Comparison of ENCODE assay signal across 9 cellular contexts in the genomic region with DNA sequence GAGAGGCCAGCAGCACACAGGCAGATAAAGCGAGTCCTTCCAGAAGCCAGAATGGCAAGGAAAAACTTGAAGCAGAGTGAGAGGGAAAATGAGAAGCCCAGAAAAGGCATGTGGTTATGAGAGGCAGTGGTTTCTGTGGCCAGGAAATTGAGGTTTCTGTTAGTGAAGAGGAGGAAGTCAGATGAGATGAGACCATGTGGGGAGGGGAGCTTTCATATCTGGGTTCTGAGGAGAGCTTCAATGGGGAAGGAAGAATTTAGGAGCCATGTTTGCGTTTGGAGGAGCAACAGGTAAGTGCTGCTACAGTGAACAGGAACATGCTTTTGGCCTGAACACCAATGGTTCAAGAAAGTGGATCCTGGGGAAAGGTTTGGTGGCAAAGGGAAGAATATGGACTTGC. TPM values are rescaled to one million over a fixed set of nuclear protein-coding genes. Genes with fewer than 3 reads are reported as not detected.
A peak's percentile ranks its signal among the peaks of the same experiment; 100 is the strongest.
DNase-seq lines count a peak whose midpoint lies in the region; ATAC-seq and TF ChIP-seq lines count a peak whose summit lies in the region.
"Had no signal": no experiment of that assay in that cellular context is flagged by ENCODE, and none has a peak within 500 bp of the region (broad histone marks: within the 10 kb centered on the region; RNA-seq: fewer than 3 reads in every experiment).

No MANE protein-coding gene starts in this region.

- H3K9me3 ChIP-seq in psoas muscle, result no peaks in the 10 kb centered on the region

- peaks cover 0 to 4% (median 3%) of the 10 kb centered on the region in 3 donors for H3K27me3 ChIP-seq in psoas muscle (ENCODE audit: insufficient read depth in 3 of 3, low read length in 2 of 3)

- POLR2A ChIA-PET in activated CD8-positive, alpha-beta T cell treated with anti-CD3 and anti-CD28 coated beads for 36 hours (lab: Charles Lee), result no interaction called here

- peaks cover 18% of the 10 kb centered on the region for H3K4me1 Mint-ChIP-seq in activated CD8-positive, alpha-beta T cell treated with anti-CD3 and anti-CD28 coated beads for 36 hours (ENCODE audit: low read depth)

- H3K9me3 Mint-ChIP-seq in activated CD8-positive, alpha-beta T cell treated with anti-CD3 and anti-CD28 coated beads for 36 hours, result no peaks in the 10 kb centered on the region

- CTCF ChIA-PET in activated CD8-positive, alpha-beta T cell treated with anti-CD3 and anti-CD28 coated beads for 36 hours (lab: Charles Lee), result interaction anchor here (1.1 to 1.3 kb wide), 2 partner anchors 44 to 131 kb away, joined by 3 to 4 read pairs; no protein-coding TSS in a partner anchor

- H3K36me3 Mint-ChIP-seq in activated CD8-positive, alpha-beta T cell treated with anti-CD3 and anti-CD28 coated beads for 36 hours (ENCODE audit: low read depth), result no peaks in the 10 kb centered on the region

- peak; percentile 22 for DNase-seq in activated gamma-delta T cell treated with Interleukin-2 at 50 U/mL for 16 hours
- DNase-seq in activated gamma-delta T cell (lab: John Stamatoyannopoulos, UW), result no peak
- peak; percentile 57 for DNase-seq in activated CD8-positive, alpha-beta T cell treated with anti-CD3 and anti-CD28 coated beads for 36 hours
- DNase-seq in stimulated activated CD8-positive, alpha-beta memory T cell treated with anti-CD3 and anti-CD28 coated beads, Interleukin-7, amount 100 ng/mL, for 1 hour (ENCODE audit: low read depth in 2 of 2), result peak; percentile 5 to 7
- DNase-seq in hippocampal formation (lab: John Stamatoyannopoulos, UW), result no peak
- DNase-seq in psoas muscle, result no peak
- no peak for DNase-seq in foreskin fibroblast

- no peak overlapping the region for H3K4me3 ChIP-seq in psoas muscle
- H3K4me3 ChIP-seq in foreskin fibroblast (ENCODE audit: low read depth in 1 of 2, low read length in 2 of 2), result no peak overlapping the region

- WGBS in psoas muscle, 3 donors, result 71 to 85% (median 82%) methylated on average over 2 of the region's 2 CpGs

- H3K4me1 ChIP-seq in psoas muscle, result no peaks in the 10 kb centered on the region

- peaks cover 46% of the 10 kb centered on the region for H3K27me3 Mint-ChIP-seq in activated CD8-positive, alpha-beta T cell treated with anti-CD3 and anti-CD28 coated beads for 36 hours

- H3K27ac Mint-ChIP-seq in activated CD8-positive, alpha-beta T cell treated with anti-CD3 and anti-CD28 coated beads for 36 hours, result no peak overlapping the region

- no peak overlapping the region for H3K4me3 Mint-ChIP-seq in activated CD8-positive, alpha-beta T cell treated with anti-CD3 and anti-CD28 coated beads for 36 hours

- H3K36me3 ChIP-seq in psoas muscle (ENCODE audit: insufficient read depth in 1 of 2, low read depth in 1 of 2), result no peaks in the 10 kb centered on the region

- H3K27ac ChIP-seq in psoas muscle, result no peak overlapping the region

- TF ChIP-seq CTCF in activated CD8-positive, alpha-beta T cell treated with anti-CD3 and anti-CD28 coated beads for 36 hours (IDR thresholded peaks at IDR 0.05), result no peak
- no peak for TF ChIP-seq CTCF in psoas muscle (IDR thresholded peaks at IDR 0.05)
- TF ChIP-seq CTCF in foreskin fibroblast (IDR thresholded peaks at IDR 0.05; ENCODE audit: low read depth, low read length), result no peak

- ATAC-seq in HG03469 (IDR thresholded peaks at IDR 0.05; ENCODE audit: unreplicated experiment) (peak; percentile 42), psoas muscle (no peak)
- ATAC-seq in activated CD8-positive, alpha-beta T cell treated with anti-CD3 and anti-CD28 coated beads for 36 hours, result no peak
- ATAC-seq: Panc1 had no signal

- intact Hi-C loops in activated CD8-positive, alpha-beta T cell treated with anti-CD3 and anti-CD28 coated beads for 36 hours (cut with micrococcal nuclease), result no loop called here
- intact Hi-C loops in psoas muscle (cut with DNase I), result no loop called here

RNA-seq across cellular contexts. Expression of gene CD1A, which starts 6.1 kb away (rescaled TPM):
- total RNA-seq in activated CD8-positive, alpha-beta T cell treated with anti-CD3 and anti-CD28 coated beads for 36 hours, result under 1 TPM in 1 of 2 experiments, not detected in 1; 0.16 TPM
- not detected for total RNA-seq in psoas muscle
- not detected for polyA plus RNA-seq in psoas muscle

RNA-seq across cellular contexts. Expression of gene CD1C, which starts 41.6 kb away (rescaled TPM):
- under 1 TPM; 0.25 to 0.65 TPM for total RNA-seq in activated CD8-positive, alpha-beta T cell treated with anti-CD3 and anti-CD28 coated beads for 36 hours
- under 1 TPM in 2 of 4 donors, not detected in 2; 0.26 to 0.47 TPM for total RNA-seq in psoas muscle
- polyA plus RNA-seq in psoas muscle, result under 1 TPM in 2 of 3 donors, not detected in 1; 0.06 to 0.09 TPM

Comparison
In these comparisons a context has a peak if more than half of its experiments do, and no peak if none do; other contexts are left out.
1. DNase-seq: peak in activated gamma-delta T cell treated with Interleukin-2 at 50 U/mL for 16 hours (single experiment), activated CD8-positive, alpha-beta T cell treated with anti-CD3 and anti-CD28 coated beads for 36 hours (single experiment) and stimulated activated CD8-positive, alpha-beta memory T cell treated with anti-CD3 and anti-CD28 coated beads, Interleukin-7, amount 100 ng/mL, for 1 hour (2 of 2); none in activated gamma-delta T cell (single experiment), hippocampal formation (0 of 2), psoas muscle (0 of 2) and foreskin fibroblast (0 of 2).